In the genomic region with DNA sequence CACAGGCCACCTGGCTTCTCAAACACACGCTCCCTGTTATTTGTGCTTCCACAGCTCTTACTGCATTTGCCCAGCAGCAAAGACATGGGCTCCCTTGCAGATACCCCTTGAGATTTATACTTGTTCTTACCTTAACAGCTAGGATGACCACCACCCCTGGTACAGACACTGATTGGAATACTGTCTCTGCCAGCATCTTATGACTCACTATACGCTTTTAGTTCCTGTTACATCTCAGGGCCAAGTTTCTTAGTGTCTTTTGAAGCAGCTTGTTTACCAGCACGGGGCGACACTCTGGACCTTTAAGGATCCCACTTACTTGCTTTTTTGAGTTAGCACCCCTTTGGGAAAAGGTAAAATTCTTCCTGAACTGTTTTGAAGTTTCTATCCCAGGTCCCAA, we compare ENCODE assay signal across 19 cellular contexts.
"Had no signal": no experiment of that assay in that cellular context is flagged by ENCODE, and none has a peak within 500 bp of the region (broad histone marks: within the 10 kb centered on the region; RNA-seq: fewer than 3 reads in every experiment).

No MANE protein-coding gene starts in this region.

- H3K27me3 ChIP-seq: body of pancreas, gastrocnemius medialis, sigmoid colon, transverse colon had no signal

- H3K4me2 ChIP-seq: smooth muscle cell had no signal

- ATAC-seq: activated CD4-positive, CD25-positive, alpha-beta regulatory T cell treated with anti-CD3 and anti-CD28 coated beads, Interleukin-2, amount 50 U/mL, for 24 hours; activated T-cell treated with anti-CD3 and anti-CD28 coated beads, Interleukin-2, amount 50 U/mL, for 72 hours; body of pancreas; gastrocnemius medialis; left cardiac atrium; T-helper 17 cell had no signal

- H3K4me3 ChIP-seq: body of pancreas, gastrocnemius medialis, sigmoid colon, smooth muscle cell, transverse colon had no signal

- H3K9me3 ChIP-seq: body of pancreas, gastrocnemius medialis, sigmoid colon, transverse colon had no signal

- DNase-seq: activated CD4-positive, alpha-beta memory T cell treated with anti-CD3 and anti-CD28 coated beads, Interleukin-2, amount 10 ng/mL, durations not matched to agents 7 days and 5 days; activated CD4-positive, alpha-beta T cell treated with anti-CD3 and anti-CD28 coated beads, Interleukin-2, amount 10 ng/mL, durations not matched to agents 24 days and 14 days; activated effector memory CD4-positive, alpha-beta T cell treated with Interleukin-2 at 50 U/mL for 16 hours; activated naive CD4-positive, alpha-beta T cell treated with anti-CD3 and anti-CD28 coated beads, Interleukin-2, amount 10 ng/mL, durations not matched to agents 7 days and 5 days; activated T-cell treated with anti-CD3 and anti-CD28 coated beads, Interleukin-2, amount 50 U/mL, for 72 hours; body of pancreas; gastrocnemius medialis; hypothalamus; left cardiac atrium; occipital lobe; sigmoid colon; stimulated activated CD4-positive, alpha-beta T cell treated with anti-CD3 and anti-CD28 coated beads, Interleukin-2, amount 100 ng/mL, for 48 hours; stimulated activated CD8-positive, alpha-beta memory T cell treated with anti-CD3 and anti-CD28 coated beads, Interleukin-4, amount 100 ng/mL, for 48 hours; stimulated activated naive B cell treated with anti-CD40 and anti-IgM and Interleukin-4, amounts not matched to agents 10 μg/mL and 1 μg/mL and 100 μg/mL, for 72 hours; T-helper 17 cell had no signal

- H3K4me1 ChIP-seq: body of pancreas, gastrocnemius medialis, sigmoid colon had no signal

- H3K27ac ChIP-seq: body of pancreas, gastrocnemius medialis, sigmoid colon, VCaP had no signal

- H3K36me3 ChIP-seq: gastrocnemius medialis, sigmoid colon, transverse colon had no signal
